ENCODE assay signal across 21 cellular contexts in genomic region chr7:149278396-149278795, GRCh38. TPM values are rescaled to one million over a fixed set of nuclear protein-coding genes. Genes with fewer than 3 reads are reported as not detected.
DNase-seq lines count a peak whose midpoint lies in the region; ATAC-seq and TF ChIP-seq lines count a peak whose summit lies in the region.
"Had no signal": no experiment of that assay in that cellular context is flagged by ENCODE, and none has a peak within 500 bp of the region (broad histone marks: within the 10 kb centered on the region; RNA-seq: fewer than 3 reads in every experiment).

No MANE protein-coding gene starts in this region.

- no peak overlapping the region for H3K4me3 ChIP-seq in coronary artery
- H3K4me3 ChIP-seq: GM23338 had no signal

- H3K27ac Mint-ChIP-seq in activated naive CD8-positive, alpha-beta T cell treated with anti-CD3 and anti-CD28 coated beads, Interleukin-2, amount 10 ng/mL, durations not matched to agents 7 days and 5 days: no peak overlapping the region
- H3K27ac Mint-ChIP-seq in activated naive CD8-positive, alpha-beta T cell treated with anti-CD3 and anti-CD28 coated beads, Interleukin-2, amount 50 U/mL, for 24 hours: no peak overlapping the region
- peak overlapping the region; percentile 93 for H3K27ac Mint-ChIP-seq in nephron progenitor cell
- H3K27ac Mint-ChIP-seq in stimulated activated naive B cell treated with anti-CD40 and anti-IgM and Interleukin-4, amounts not matched to agents 10 μg/mL and 1 μg/mL and 100 μg/mL, for 72 hours: peak overlapping the region; percentile 31
- H3K27ac Mint-ChIP-seq: CD4-positive, CD25-positive, alpha-beta regulatory T cell; GM23338 had no signal

- peak; percentile 9 for DNase-seq in activated naive CD8-positive, alpha-beta T cell treated with anti-CD3 and anti-CD28 coated beads, Interleukin-2, amount 10 ng/mL, durations not matched to agents 7 days and 5 days
- DNase-seq in activated naive CD8-positive, alpha-beta T cell treated with anti-CD3 and anti-CD28 coated beads, Interleukin-2, amount 50 U/mL, for 24 hours: no peak
- DNase-seq in coronary artery (ENCODE audit: low spot score) (peak; percentile 53), nephron progenitor cell (no peak), SHP77 (lab: John Stamatoyannopoulos, UW) (no peak), SKM-1 (lab: John Stamatoyannopoulos, UW; ENCODE audit: unreplicated experiment) (no peak)
- no peak for DNase-seq in stimulated activated naive B cell treated with anti-CD40 and anti-IgM and Interleukin-4, amounts not matched to agents 10 μg/mL and 1 μg/mL and 100 μg/mL, for 72 hours
- DNase-seq: ACHN; BE2C; C1 segment of cervical spinal cord; CD4-positive, CD25-positive, alpha-beta regulatory T cell; CD8-positive, alpha-beta memory T cell; COR-L47; DMS 273 treated with DMSO at 0.1 percent for 48 hours; DMS53; DND-41; EL; HCEC 1CT had no signal

- ATAC-seq in activated naive CD8-positive, alpha-beta T cell treated with anti-CD3 and anti-CD28 coated beads, Interleukin-2, amount 10 ng/mL, durations not matched to agents 7 days and 5 days (ENCODE audit: low read depth): no peak
- ATAC-seq in activated naive CD8-positive, alpha-beta T cell treated with anti-CD3 and anti-CD28 coated beads, Interleukin-2, amount 50 U/mL, for 24 hours: no peak
- no peak for ATAC-seq in stimulated activated naive B cell treated with anti-CD40 and anti-IgM and Interleukin-4, amounts not matched to agents 10 μg/mL and 1 μg/mL and 100 μg/mL, for 72 hours (replicated peaks)
- no peak for ATAC-seq in HG02973 (IDR thresholded peaks at IDR 0.05; ENCODE audit: unreplicated experiment)
- ATAC-seq: GM23338 had no signal

- TF ChIP-seq CTCF in coronary artery (IDR thresholded peaks at IDR 0.05) (no peak), nephron progenitor cell (IDR thresholded peaks at IDR 0.05) (no peak)

- H3K9me3 Mint-ChIP-seq in activated naive CD8-positive, alpha-beta T cell treated with anti-CD3 and anti-CD28 coated beads, Interleukin-2, amount 10 ng/mL, durations not matched to agents 7 days and 5 days: no peaks in the 10 kb centered on the region
- no peaks in the 10 kb centered on the region for H3K9me3 Mint-ChIP-seq in activated naive CD8-positive, alpha-beta T cell treated with anti-CD3 and anti-CD28 coated beads, Interleukin-2, amount 50 U/mL, for 24 hours
- peaks cover 20% of the 10 kb centered on the region for H3K9me3 Mint-ChIP-seq in nephron progenitor cell
- H3K9me3 Mint-ChIP-seq in stimulated activated naive B cell treated with anti-CD40 and anti-IgM and Interleukin-4, amounts not matched to agents 10 μg/mL and 1 μg/mL and 100 μg/mL, for 72 hours: peaks cover 2 to 4% of the 10 kb centered on the region in 2 donors
- H3K9me3 Mint-ChIP-seq: CD4-positive, CD25-positive, alpha-beta regulatory T cell; CD8-positive, alpha-beta memory T cell; GM23338 had no signal

- H3K4me1 Mint-ChIP-seq in activated naive CD8-positive, alpha-beta T cell treated with anti-CD3 and anti-CD28 coated beads, Interleukin-2, amount 10 ng/mL, durations not matched to agents 7 days and 5 days: peaks cover 2% of the 10 kb centered on the region
- H3K4me1 Mint-ChIP-seq in activated naive CD8-positive, alpha-beta T cell treated with anti-CD3 and anti-CD28 coated beads, Interleukin-2, amount 50 U/mL, for 24 hours: no peaks in the 10 kb centered on the region
- no peaks in the 10 kb centered on the region for H3K4me1 Mint-ChIP-seq in nephron progenitor cell
- peaks cover 0 to 1% of the 10 kb centered on the region in 2 donors for H3K4me1 Mint-ChIP-seq in stimulated activated naive B cell treated with anti-CD40 and anti-IgM and Interleukin-4, amounts not matched to agents 10 μg/mL and 1 μg/mL and 100 μg/mL, for 72 hours

- H3K36me3 Mint-ChIP-seq in activated naive CD8-positive, alpha-beta T cell treated with anti-CD3 and anti-CD28 coated beads, Interleukin-2, amount 10 ng/mL, durations not matched to agents 7 days and 5 days: peaks cover 31% of the 10 kb centered on the region
- H3K36me3 Mint-ChIP-seq in activated naive CD8-positive, alpha-beta T cell treated with anti-CD3 and anti-CD28 coated beads, Interleukin-2, amount 50 U/mL, for 24 hours (ENCODE audit: low read depth): peaks cover 46% of the 10 kb centered on the region
- H3K36me3 Mint-ChIP-seq in nephron progenitor cell (ENCODE audit: low read depth): peaks cover 78% of the 10 kb centered on the region
- peaks cover 68 to 75% of the 10 kb centered on the region in 2 donors for H3K36me3 Mint-ChIP-seq in stimulated activated naive B cell treated with anti-CD40 and anti-IgM and Interleukin-4, amounts not matched to agents 10 μg/mL and 1 μg/mL and 100 μg/mL, for 72 hours

- H3K4me3 Mint-ChIP-seq in activated naive CD8-positive, alpha-beta T cell treated with anti-CD3 and anti-CD28 coated beads, Interleukin-2, amount 10 ng/mL, durations not matched to agents 7 days and 5 days: no peak overlapping the region
- H3K4me3 Mint-ChIP-seq in activated naive CD8-positive, alpha-beta T cell treated with anti-CD3 and anti-CD28 coated beads, Interleukin-2, amount 50 U/mL, for 24 hours: no peak overlapping the region
- no peak overlapping the region for H3K4me3 Mint-ChIP-seq in nephron progenitor cell
- H3K4me3 Mint-ChIP-seq in stimulated activated naive B cell treated with anti-CD40 and anti-IgM and Interleukin-4, amounts not matched to agents 10 μg/mL and 1 μg/mL and 100 μg/mL, for 72 hours: no peak overlapping the region
- H3K4me3 Mint-ChIP-seq: CD4-positive, CD25-positive, alpha-beta regulatory T cell; CD8-positive, alpha-beta memory T cell; GM23338 had no signal

- no peaks in the 10 kb centered on the region for H3K27me3 Mint-ChIP-seq in activated naive CD8-positive, alpha-beta T cell treated with anti-CD3 and anti-CD28 coated beads, Interleukin-2, amount 10 ng/mL, durations not matched to agents 7 days and 5 days
- no peaks in the 10 kb centered on the region for H3K27me3 Mint-ChIP-seq in activated naive CD8-positive, alpha-beta T cell treated with anti-CD3 and anti-CD28 coated beads, Interleukin-2, amount 50 U/mL, for 24 hours
- H3K27me3 Mint-ChIP-seq in nephron progenitor cell (ENCODE audit: low read depth, poor library complexity): peaks cover 4% of the 10 kb centered on the region
- no peaks in the 10 kb centered on the region for H3K27me3 Mint-ChIP-seq in stimulated activated naive B cell treated with anti-CD40 and anti-IgM and Interleukin-4, amounts not matched to agents 10 μg/mL and 1 μg/mL and 100 μg/mL, for 72 hours
- H3K27me3 Mint-ChIP-seq: CD4-positive, CD25-positive, alpha-beta regulatory T cell; CD8-positive, alpha-beta memory T cell had no signal

- POLR2A ChIA-PET in activated naive CD8-positive, alpha-beta T cell treated with anti-CD3 and anti-CD28 coated beads, Interleukin-2, amount 10 ng/mL, durations not matched to agents 7 days and 5 days (lab: Charles Lee): no interaction called here

- no peak overlapping the region for H3K27ac ChIP-seq in coronary artery
- H3K27ac ChIP-seq: HL-60 had no signal

RNA-seq across cellular contexts. Expression of gene ZNF783, which starts 16.4 kb away (rescaled TPM):
- total RNA-seq in activated naive CD8-positive, alpha-beta T cell treated with anti-CD3 and anti-CD28 coated beads, Interleukin-2, amount 10 ng/mL, durations not matched to agents 7 days and 5 days: 10 to 100 TPM; 22.0 to 23.7 TPM

RNA-seq across cellular contexts. Expression of gene ZNF212, which starts 38.9 kb away (rescaled TPM):
- total RNA-seq in activated naive CD8-positive, alpha-beta T cell treated with anti-CD3 and anti-CD28 coated beads, Interleukin-2, amount 10 ng/mL, durations not matched to agents 7 days and 5 days: 10 to 100 TPM; 14.6 to 15.5 TPM

Comparison
In these comparisons a context has a peak if more than half of its experiments do, and no peak if none do; other contexts are left out.
1. DNase-seq: peak in activated naive CD8-positive, alpha-beta T cell treated with anti-CD3 and anti-CD28 coated beads, Interleukin-2, amount 10 ng/mL, durations not matched to agents 7 days and 5 days (single experiment) and coronary artery (single experiment); none in activated naive CD8-positive, alpha-beta T cell treated with anti-CD3 and anti-CD28 coated beads, Interleukin-2, amount 50 U/mL, for 24 hours (single experiment), nephron progenitor cell (single experiment), stimulated activated naive B cell treated with anti-CD40 and anti-IgM and Interleukin-4, amounts not matched to agents 10 μg/mL and 1 μg/mL and 100 μg/mL, for 72 hours (single experiment), SHP77 (0 of 2) and SKM-1 (single experiment).
2. H3K27ac Mint-ChIP-seq: peak in nephron progenitor cell (single experiment) and stimulated activated naive B cell treated with anti-CD40 and anti-IgM and Interleukin-4, amounts not matched to agents 10 μg/mL and 1 μg/mL and 100 μg/mL, for 72 hours (single experiment); none in activated naive CD8-positive, alpha-beta T cell treated with anti-CD3 and anti-CD28 coated beads, Interleukin-2, amount 10 ng/mL, durations not matched to agents 7 days and 5 days (single experiment) and activated naive CD8-positive, alpha-beta T cell treated with anti-CD3 and anti-CD28 coated beads, Interleukin-2, amount 50 U/mL, for 24 hours (single experiment).